ENCODE assay signal across 8 cellular contexts in the genomic region with DNA sequence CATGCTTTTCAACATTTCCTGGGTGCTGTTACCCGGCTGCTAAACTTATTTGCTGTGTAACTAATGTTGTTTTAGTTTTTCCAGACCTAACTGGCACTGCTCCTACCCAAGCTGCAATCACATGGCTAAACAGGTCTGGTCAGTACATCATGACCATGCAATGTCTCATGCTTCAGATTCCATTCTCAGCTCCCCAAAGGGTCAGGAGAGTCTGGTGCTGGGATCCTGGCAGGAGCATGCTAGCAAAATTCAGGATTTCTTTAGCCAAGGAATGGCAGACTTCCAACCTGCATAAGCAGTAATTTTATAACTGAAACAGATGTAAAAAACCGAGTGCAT. TPM values are rescaled to one million over a fixed set of nuclear protein-coding genes. Genes with fewer than 3 reads are reported as not detected.
DNase-seq lines count a peak whose midpoint lies in the region; ATAC-seq, FAIRE-seq and TF ChIP-seq lines count a peak whose summit lies in the region.

No MANE protein-coding gene starts in this region.

- peak; percentile 84 for FAIRE-seq in kidney (lab: Jason Lieb, UNC)

- H3K9ac ChIP-seq in GM23248 = peak overlapping the region; percentile 45
- peak overlapping the region in 1 of 2 donors; percentile 75 for H3K9ac ChIP-seq in kidney (ENCODE audit: low read length in 2 of 2)
- peak overlapping the region; percentile 34 to 58 for H3K9ac ChIP-seq in stomach smooth muscle (ENCODE audit: low read length in 2 of 2)

- H3K36me3 ChIP-seq in GM23248 (ENCODE audit: low read depth) (no peaks in the 10 kb centered on the region), kidney (ENCODE audit: control insufficient read depth in 1 of 2, insufficient read depth in 2 of 2, low read length in 2 of 2) (no peaks in the 10 kb centered on the region), stomach smooth muscle (ENCODE audit: control insufficient read depth in 2 of 2, insufficient read depth in 2 of 2, low read length in 2 of 2) (no peaks in the 10 kb centered on the region)

- TF ChIP-seq CTCF in kidney (IDR thresholded peaks at IDR 0.05; ENCODE audit: borderline replicate concordance, extremely low read depth, insufficient read depth) = no peak

- peaks cover 15% of the 10 kb centered on the region for H3F3A ChIP-seq in GM23248 (ENCODE audit: insufficient read depth)

- no peaks in the 10 kb centered on the region for H3K9me2 ChIP-seq in GM23248 (ENCODE audit: insufficient read depth)

- peaks cover 13% of the 10 kb centered on the region for H3K4me1 ChIP-seq in GM23248 (ENCODE audit: insufficient read depth)
- peaks cover 38 to 47% of the 10 kb centered on the region in 2 donors for H3K4me1 ChIP-seq in kidney (ENCODE audit: control insufficient read depth in 1 of 2, insufficient read depth in 1 of 2, low read depth in 1 of 2, low read length in 2 of 2)
- H3K4me1 ChIP-seq in stomach smooth muscle (ENCODE audit: control insufficient read depth, insufficient read depth, low read length) = peaks cover 20% of the 10 kb centered on the region

- in situ Hi-C loops in GM23248 (cut with MboI) = loop anchor here (10.0 kb wide), 1 partner anchor 258 kb away; no protein-coding TSS in a partner anchor
- in situ Hi-C loops in T47D (cut with HindIII; ENCODE audit: low pct_unique_long_range_greater_than_20kb, low sequenced_read_pairs) = no loop called here

- H4K20me1 ChIP-seq in GM23248 (ENCODE audit: insufficient read depth) = no peaks in the 10 kb centered on the region

- H3K4me3 ChIP-seq in GM23248 (peak overlapping the region; percentile 56), kidney (ENCODE audit: low read length in 2 of 2) (peak overlapping the region; percentile 18 to 42), stomach smooth muscle (ENCODE audit: low read length in 2 of 2) (peak overlapping the region; percentile 15 to 58)

- H3K27ac ChIP-seq in GM23248 = peak overlapping the region; percentile 59
- peak overlapping the region; percentile 92 to 98 for H3K27ac ChIP-seq in kidney (ENCODE audit: low read depth in 2 of 2, low read length in 2 of 2)
- peak overlapping the region; percentile 80 for H3K27ac ChIP-seq in stomach smooth muscle (ENCODE audit: low read length)

- H2AFZ ChIP-seq in GM23248 = peak overlapping the region; percentile 76

- H3K9me3 ChIP-seq in GM23248 (ENCODE audit: low read depth) = no peaks in the 10 kb centered on the region
- H3K9me3 ChIP-seq in kidney (ENCODE audit: control insufficient read depth in 1 of 2, low read length in 2 of 2) = no peaks in the 10 kb centered on the region
- H3K9me3 ChIP-seq in stomach smooth muscle (ENCODE audit: control insufficient read depth in 2 of 2, low read length in 2 of 2) = no peaks in the 10 kb centered on the region

- intact Hi-C loops in kidney (cut with DNase I) = no loop called here

- 4 to 5% methylated on average over 2 of the region's 2 CpGs for WGBS in GM23248 (ENCODE audit: low coverage in 1 of 2, low lambda C conversion rate in 2 of 2, missing lambda C conversion rate in 2 of 2), 2 experiments

- no peak for ATAC-seq in HG03045 (IDR thresholded peaks at IDR 0.05; ENCODE audit: unreplicated experiment)
- no peak for ATAC-seq in HG02938 (IDR thresholded peaks at IDR 0.05; ENCODE audit: unreplicated experiment)
- ATAC-seq in HG03135 (IDR thresholded peaks at IDR 0.05; ENCODE audit: unreplicated experiment) = no peak

- peak; percentile 74 for DNase-seq in GM23248
- peak; percentile 39 to 95 for DNase-seq in T47D (ENCODE audit: low read depth in 1 of 2, low spot score in 1 of 2)
- DNase-seq in kidney = no peak
- no peak for DNase-seq in activated gamma-delta T cell (lab: John Stamatoyannopoulos, UW)

- no peaks in the 10 kb centered on the region for H3K79me2 ChIP-seq in GM23248 (ENCODE audit: insufficient read depth)

- H3K27me3 ChIP-seq in GM23248 (replicated peaks; ENCODE audit: insufficient read depth) = no peaks in the 10 kb centered on the region
- H3K27me3 ChIP-seq in stomach smooth muscle (ENCODE audit: control insufficient read depth in 1 of 2, insufficient read depth in 2 of 2, low read length in 2 of 2) = no peaks in the 10 kb centered on the region

- peak overlapping the region; percentile 80 for H3K4me2 ChIP-seq in GM23248 (ENCODE audit: unreplicated experiment)

RNA-seq across cellular contexts. Expression of a gene that starts 12.6 kb away (rescaled TPM):
- 8.5 and 13.4 TPM in 2 replicates for total RNA-seq in GM23248 (2014; rRNA removed; shearing (Covaris generic))
- polyA plus RNA-seq in GM23248 (2016; fragmentation: Nextera tagmentation; extraction: Ambion mirVana) (13.5 and 15.7 TPM in 2 replicates), kidney (ENCODE audit: insufficient read depth, low read depth, low replicate concordance) (2.2 TPM)
- 2.5 TPM for total RNA-seq in kidney

Comparison
In these comparisons a context has a peak if more than half of its experiments do, and no peak if none do; other contexts are left out.
1. DNase-seq: peak in GM23248 (single experiment) and T47D (2 of 2); none in kidney (single experiment) and activated gamma-delta T cell (single experiment).
2. Peak in every context shown above with its lines, with median percentiles within 50 percentile points of each other: H3K27ac ChIP-seq and H3K4me3 ChIP-seq.